Comparison of ENCODE assay signal across 2 cellular contexts in the genomic region with DNA sequence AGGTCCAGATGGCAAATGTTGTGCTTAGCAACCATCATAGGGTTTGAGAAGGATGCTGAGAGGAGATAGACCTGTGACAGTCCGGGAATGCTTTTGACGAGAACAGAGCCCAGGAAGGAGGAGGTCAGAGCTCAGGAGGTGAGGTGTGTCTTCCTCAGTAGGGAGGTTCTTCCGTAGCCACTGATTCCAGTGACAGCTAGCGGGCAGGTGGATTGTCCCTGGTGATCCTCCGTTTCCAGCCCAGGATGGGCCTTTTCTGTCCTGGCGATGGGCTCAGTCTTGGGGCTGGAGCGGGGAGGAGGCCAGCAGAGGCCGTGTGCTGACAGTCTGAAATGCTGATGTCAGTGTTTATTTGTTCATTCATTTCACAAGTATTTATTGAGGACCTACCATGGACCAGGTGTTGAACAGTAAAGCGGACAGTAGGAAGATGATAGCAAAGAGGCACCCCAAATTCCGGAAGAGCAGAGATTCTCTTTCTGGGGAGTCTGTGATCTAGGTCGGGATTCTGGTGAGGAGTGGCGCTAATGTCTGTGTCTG.
A peak's percentile ranks its signal among the peaks of the same experiment; 100 is the strongest.
TF ChIP-seq lines count a peak whose summit lies in the region.

No MANE protein-coding gene starts in this region.

TF ChIP-seq in HepG2, 621 proteins besides CTCF, POLR2A, EP300 and RAD21:
- TF ChIP-seq MAFK (conservative IDR thresholded peaks at IDR 0.05 in 1 of 2, IDR thresholded peaks at IDR 0.05 in 1 of 2; ENCODE audit: low read length in 2 of 2) = peak; percentile 84 to 87
- TF ChIP-seq ZNF776 (CRISPR knock-in tag; IDR thresholded peaks at IDR 0.05) = no peak
- TF ChIP-seq MAFF (IDR thresholded peaks at IDR 0.05; ENCODE audit: low read depth, low read length) = peak; percentile 68

TF ChIP-seq in GM12891, 5 proteins besides CTCF, POLR2A, EP300 and RAD21:
- TF ChIP-seq POU2F2 (IDR thresholded peaks at IDR 0.05; ENCODE audit: low read depth, low read length) = no peak
- no peak for TF ChIP-seq SPI1 (IDR thresholded peaks at IDR 0.05; ENCODE audit: low read depth, low read length)
- no peak for TF ChIP-seq TAF1 (IDR thresholded peaks at IDR 0.05; ENCODE audit: low read depth, low read length)
- no peak for TF ChIP-seq POLR2AphosphoS5 (IDR thresholded peaks at IDR 0.05; ENCODE audit: low read depth, low read length)
- TF ChIP-seq PAX5 (IDR thresholded peaks at IDR 0.05; ENCODE audit: insufficient read depth, low read length, severe bottlenecking) = no peak
TF ChIP-seq in GM12891: peak in this region for 0.
